In genomic region chr7:155795401-155795800, GRCh38 we compare ENCODE assay signal across 14 cellular contexts. TPM values are rescaled to one million over a fixed set of nuclear protein-coding genes. Genes with fewer than 3 reads are reported as not detected.
"Had no signal": no experiment of that assay in that cellular context is flagged by ENCODE, and none has a peak within 500 bp of the region (broad histone marks: within the 10 kb centered on the region; RNA-seq: fewer than 3 reads in every experiment).

No MANE protein-coding gene starts in this region.

- DNase-seq: effector CD8-positive, alpha-beta T cell; foreskin melanocyte; head of caudate nucleus; mucosa of descending colon; small intestine; stimulated activated CD4-positive, alpha-beta T cell treated with anti-CD3 and anti-CD28 coated beads, Interleukin-2, amount 100 ng/mL, for 48 hours; stimulated activated naive CD8-positive, alpha-beta T cell treated with anti-CD3 and anti-CD28 coated beads, Interleukin-15, Interleukin-2, amounts not matched to agents 100 U/mL and 50 U/mL, for 24 hours; thyroid gland had no signal

- FAIRE-seq: small intestine, urothelium cell line had no signal

- H3K27me3 ChIP-seq: right atrium auricular region, thyroid gland had no signal

- H3K9me3 ChIP-seq: mucosa of descending colon, right atrium auricular region, suprapubic skin, thyroid gland had no signal

- H3K36me3 ChIP-seq: right atrium auricular region, suprapubic skin, thyroid gland had no signal

- H3K4me3 ChIP-seq: coronary artery, hepatocyte, mucosa of descending colon, right atrium auricular region, suprapubic skin, thyroid gland had no signal

- H3K79me2 ChIP-seq: hepatocyte had no signal

- H2AFZ ChIP-seq: hepatocyte had no signal

- H3K27ac ChIP-seq: coronary artery, hepatocyte, right atrium auricular region, suprapubic skin, thyroid gland had no signal

- H3K4me2 ChIP-seq: hepatocyte had no signal

- ATAC-seq: mucosa of descending colon; naive thymus-derived CD8-positive, alpha-beta T cell; stimulated activated naive CD8-positive, alpha-beta T cell treated with anti-CD3 and anti-CD28 coated beads, Interleukin-15, Interleukin-2, amounts not matched to agents 100 U/mL and 50 U/mL, for 24 hours had no signal

RNA-seq across cellular contexts. Expression of gene SHH, which starts 16.9 kb away (rescaled TPM):
- total RNA-seq: naive thymus-derived CD8-positive, alpha-beta T cell; right atrium auricular region; thyroid gland had no signal
